In the genomic region with DNA sequence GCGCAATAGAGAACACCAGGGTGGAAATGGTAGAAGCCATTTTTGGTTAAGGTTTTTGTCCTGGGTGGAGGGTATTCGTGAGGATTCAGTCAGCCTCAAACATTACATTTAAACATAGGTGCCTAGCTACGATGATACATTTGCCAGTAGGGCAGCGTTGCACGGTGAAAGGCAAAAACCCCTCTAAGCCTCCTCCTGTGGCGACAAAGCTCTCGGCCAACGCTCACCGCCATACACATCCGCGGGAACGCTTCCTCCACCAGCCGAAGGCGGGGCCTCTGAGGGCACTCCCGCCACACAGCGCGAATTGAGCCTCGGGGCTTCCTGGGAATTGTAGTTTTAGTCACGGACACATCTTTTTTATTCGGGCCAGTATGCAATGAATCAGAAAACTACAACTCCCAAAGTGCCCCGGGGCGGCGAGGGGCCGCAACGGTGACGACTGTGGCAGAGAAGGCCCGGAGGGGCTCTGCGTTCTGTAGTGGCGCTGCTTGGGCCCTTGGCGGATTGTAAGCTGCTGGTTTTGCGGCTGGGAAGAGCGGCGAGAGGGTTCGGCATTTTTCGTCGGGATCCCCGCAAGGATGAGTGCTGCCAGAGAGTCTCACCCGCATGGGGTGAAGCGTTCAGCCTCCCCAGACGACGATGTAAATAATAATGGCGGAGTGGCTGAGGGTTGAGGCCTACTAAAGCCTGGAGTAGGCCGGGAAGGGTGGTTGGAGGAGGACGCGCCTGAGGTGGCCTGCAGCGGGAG, we compare ENCODE assay signal across 1 cellular context.
TF ChIP-seq lines count a peak whose summit lies in the region.

A gene (plus strand): TSS at position 450 of the 751 bp plus-strand sequence. CDS start 132 bp downstream, at position 582.

TF ChIP-seq in HepG2, 621 proteins besides CTCF, POLR2A, EP300 and RAD21 (continued from another document and continues in another):
- TF ChIP-seq, protein P1, sequence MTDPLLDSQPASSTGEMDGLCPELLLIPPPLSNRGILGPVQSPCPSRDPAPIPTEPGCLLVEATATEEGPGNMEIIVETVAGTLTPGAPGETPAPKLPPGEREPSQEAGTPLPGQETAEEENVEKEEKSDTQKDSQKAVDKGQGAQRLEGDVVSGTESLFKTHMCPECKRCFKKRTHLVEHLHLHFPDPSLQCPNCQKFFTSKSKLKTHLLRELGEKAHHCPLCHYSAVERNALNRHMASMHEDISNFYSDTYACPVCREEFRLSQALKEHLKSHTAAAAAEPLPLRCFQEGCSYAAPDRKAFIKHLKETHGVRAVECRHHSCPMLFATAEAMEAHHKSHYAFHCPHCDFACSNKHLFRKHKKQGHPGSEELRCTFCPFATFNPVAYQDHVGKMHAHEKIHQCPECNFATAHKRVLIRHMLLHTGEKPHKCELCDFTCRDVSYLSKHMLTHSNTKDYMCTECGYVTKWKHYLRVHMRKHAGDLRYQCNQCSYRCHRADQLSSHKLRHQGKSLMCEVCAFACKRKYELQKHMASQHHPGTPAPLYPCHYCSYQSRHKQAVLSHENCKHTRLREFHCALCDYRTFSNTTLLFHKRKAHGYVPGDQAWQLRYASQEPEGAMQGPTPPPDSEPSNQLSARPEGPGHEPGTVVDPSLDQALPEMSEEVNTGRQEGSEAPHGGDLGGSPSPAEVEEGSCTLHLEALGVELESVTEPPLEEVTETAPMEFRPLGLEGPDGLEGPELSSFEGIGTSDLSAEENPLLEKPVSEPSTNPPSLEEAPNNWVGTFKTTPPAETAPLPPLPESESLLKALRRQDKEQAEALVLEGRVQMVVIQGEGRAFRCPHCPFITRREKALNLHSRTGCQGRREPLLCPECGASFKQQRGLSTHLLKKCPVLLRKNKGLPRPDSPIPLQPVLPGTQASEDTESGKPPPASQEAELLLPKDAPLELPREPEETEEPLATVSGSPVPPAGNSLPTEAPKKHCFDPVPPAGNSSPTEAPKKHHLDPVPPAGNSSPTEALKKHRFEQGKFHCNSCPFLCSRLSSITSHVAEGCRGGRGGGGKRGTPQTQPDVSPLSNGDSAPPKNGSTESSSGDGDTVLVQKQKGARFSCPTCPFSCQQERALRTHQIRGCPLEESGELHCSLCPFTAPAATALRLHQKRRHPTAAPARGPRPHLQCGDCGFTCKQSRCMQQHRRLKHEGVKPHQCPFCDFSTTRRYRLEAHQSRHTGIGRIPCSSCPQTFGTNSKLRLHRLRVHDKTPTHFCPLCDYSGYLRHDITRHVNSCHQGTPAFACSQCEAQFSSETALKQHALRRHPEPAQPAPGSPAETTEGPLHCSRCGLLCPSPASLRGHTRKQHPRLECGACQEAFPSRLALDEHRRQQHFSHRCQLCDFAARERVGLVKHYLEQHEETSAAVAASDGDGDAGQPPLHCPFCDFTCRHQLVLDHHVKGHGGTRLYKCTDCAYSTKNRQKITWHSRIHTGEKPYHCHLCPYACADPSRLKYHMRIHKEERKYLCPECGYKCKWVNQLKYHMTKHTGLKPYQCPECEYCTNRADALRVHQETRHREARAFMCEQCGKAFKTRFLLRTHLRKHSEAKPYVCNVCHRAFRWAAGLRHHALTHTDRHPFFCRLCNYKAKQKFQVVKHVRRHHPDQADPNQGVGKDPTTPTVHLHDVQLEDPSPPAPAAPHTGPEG (CRISPR knock-in tag; IDR thresholded peaks at IDR 0.05) = 0 out of 2 replicates have a peak, but pooled peaks have one; percentile 38
- TF ChIP-seq ATF1 (CRISPR knock-in tag; IDR thresholded peaks at IDR 0.05) = peak; percentile 95
- peak; percentile 58; the same call in 1 of the 2 replicates for TF ChIP-seq CHCHD3 (CRISPR knock-in tag; IDR thresholded peaks at IDR 0.05)
- peak; percentile 55 for TF ChIP-seq KLF15 (CRISPR knock-in tag; IDR thresholded peaks at IDR 0.05; ENCODE audit: borderline replicate concordance)
- TF ChIP-seq ZFP36L1 (CRISPR knock-in tag; IDR thresholded peaks at IDR 0.05) = no peak; the same call in 1 of the 2 replicates
- TF ChIP-seq IRF2 (CRISPR knock-in tag; IDR thresholded peaks at IDR 0.05) = peak; percentile 48
- peak; percentile 83 for TF ChIP-seq SAP130 (CRISPR knock-in tag; IDR thresholded peaks at IDR 0.05; ENCODE audit: low read depth)
- TF ChIP-seq, protein P2, sequence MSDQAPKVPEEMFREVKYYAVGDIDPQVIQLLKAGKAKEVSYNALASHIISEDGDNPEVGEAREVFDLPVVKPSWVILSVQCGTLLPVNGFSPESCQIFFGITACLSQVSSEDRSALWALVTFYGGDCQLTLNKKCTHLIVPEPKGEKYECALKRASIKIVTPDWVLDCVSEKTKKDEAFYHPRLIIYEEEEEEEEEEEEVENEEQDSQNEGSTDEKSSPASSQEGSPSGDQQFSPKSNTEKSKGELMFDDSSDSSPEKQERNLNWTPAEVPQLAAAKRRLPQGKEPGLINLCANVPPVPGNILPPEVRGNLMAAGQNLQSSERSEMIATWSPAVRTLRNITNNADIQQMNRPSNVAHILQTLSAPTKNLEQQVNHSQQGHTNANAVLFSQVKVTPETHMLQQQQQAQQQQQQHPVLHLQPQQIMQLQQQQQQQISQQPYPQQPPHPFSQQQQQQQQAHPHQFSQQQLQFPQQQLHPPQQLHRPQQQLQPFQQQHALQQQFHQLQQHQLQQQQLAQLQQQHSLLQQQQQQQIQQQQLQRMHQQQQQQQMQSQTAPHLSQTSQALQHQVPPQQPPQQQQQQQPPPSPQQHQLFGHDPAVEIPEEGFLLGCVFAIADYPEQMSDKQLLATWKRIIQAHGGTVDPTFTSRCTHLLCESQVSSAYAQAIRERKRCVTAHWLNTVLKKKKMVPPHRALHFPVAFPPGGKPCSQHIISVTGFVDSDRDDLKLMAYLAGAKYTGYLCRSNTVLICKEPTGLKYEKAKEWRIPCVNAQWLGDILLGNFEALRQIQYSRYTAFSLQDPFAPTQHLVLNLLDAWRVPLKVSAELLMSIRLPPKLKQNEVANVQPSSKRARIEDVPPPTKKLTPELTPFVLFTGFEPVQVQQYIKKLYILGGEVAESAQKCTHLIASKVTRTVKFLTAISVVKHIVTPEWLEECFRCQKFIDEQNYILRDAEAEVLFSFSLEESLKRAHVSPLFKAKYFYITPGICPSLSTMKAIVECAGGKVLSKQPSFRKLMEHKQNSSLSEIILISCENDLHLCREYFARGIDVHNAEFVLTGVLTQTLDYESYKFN (CRISPR knock-in tag; conservative IDR thresholded peaks at IDR 0.05) = peak; percentile 34; the same call in 1 of the 2 replicates
- TF ChIP-seq, protein P3, sequence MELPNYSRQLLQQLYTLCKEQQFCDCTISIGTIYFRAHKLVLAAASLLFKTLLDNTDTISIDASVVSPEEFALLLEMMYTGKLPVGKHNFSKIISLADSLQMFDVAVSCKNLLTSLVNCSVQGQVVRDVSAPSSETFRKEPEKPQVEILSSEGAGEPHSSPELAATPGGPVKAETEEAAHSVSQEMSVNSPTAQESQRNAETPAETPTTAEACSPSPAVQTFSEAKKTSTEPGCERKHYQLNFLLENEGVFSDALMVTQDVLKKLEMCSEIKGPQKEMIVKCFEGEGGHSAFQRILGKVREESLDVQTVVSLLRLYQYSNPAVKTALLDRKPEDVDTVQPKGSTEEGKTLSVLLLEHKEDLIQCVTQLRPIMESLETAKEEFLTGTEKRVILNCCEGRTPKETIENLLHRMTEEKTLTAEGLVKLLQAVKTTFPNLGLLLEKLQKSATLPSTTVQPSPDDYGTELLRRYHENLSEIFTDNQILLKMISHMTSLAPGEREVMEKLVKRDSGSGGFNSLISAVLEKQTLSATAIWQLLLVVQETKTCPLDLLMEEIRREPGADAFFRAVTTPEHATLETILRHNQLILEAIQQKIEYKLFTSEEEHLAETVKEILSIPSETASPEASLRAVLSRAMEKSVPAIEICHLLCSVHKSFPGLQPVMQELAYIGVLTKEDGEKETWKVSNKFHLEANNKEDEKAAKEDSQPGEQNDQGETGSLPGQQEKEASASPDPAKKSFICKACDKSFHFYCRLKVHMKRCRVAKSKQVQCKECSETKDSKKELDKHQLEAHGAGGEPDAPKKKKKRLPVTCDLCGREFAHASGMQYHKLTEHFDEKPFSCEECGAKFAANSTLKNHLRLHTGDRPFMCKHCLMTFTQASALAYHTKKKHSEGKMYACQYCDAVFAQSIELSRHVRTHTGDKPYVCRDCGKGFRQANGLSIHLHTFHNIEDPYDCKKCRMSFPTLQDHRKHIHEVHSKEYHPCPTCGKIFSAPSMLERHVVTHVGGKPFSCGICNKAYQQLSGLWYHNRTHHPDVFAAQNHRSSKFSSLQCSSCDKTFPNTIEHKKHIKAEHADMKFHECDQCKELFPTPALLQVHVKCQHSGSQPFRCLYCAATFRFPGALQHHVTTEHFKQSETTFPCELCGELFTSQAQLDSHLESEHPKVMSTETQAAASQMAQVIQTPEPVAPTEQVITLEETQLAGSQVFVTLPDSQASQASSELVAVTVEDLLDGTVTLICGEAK (IDR thresholded peaks at IDR 0.05) = no peak
- TF ChIP-seq, protein P3 (CRISPR knock-in tag; IDR thresholded peaks at IDR 0.05) = peak; percentile 82
- TF ChIP-seq ZNF556 (CRISPR knock-in tag; IDR thresholded peaks at IDR 0.05; ENCODE audit: borderline replicate concordance) = peak; percentile 85; the same call in 1 of the 2 replicates
- peak; percentile 75; the same call in 1 of the 2 replicates for TF ChIP-seq ZNF567 (CRISPR knock-in tag; IDR thresholded peaks at IDR 0.05; ENCODE audit: borderline replicate concordance)
- TF ChIP-seq EED (CRISPR knock-in tag; IDR thresholded peaks at IDR 0.05) = 0 out of 2 replicates have a peak, but pooled peaks have one; percentile 7
- TF ChIP-seq ZFAT (CRISPR knock-in tag; conservative IDR thresholded peaks at IDR 0.05) = 0 out of 2 replicates have a peak, but pooled peaks have one; percentile 52
- TF ChIP-seq MATR3 (CRISPR knock-in tag; IDR thresholded peaks at IDR 0.05) = no peak
- TF ChIP-seq, protein P4, sequence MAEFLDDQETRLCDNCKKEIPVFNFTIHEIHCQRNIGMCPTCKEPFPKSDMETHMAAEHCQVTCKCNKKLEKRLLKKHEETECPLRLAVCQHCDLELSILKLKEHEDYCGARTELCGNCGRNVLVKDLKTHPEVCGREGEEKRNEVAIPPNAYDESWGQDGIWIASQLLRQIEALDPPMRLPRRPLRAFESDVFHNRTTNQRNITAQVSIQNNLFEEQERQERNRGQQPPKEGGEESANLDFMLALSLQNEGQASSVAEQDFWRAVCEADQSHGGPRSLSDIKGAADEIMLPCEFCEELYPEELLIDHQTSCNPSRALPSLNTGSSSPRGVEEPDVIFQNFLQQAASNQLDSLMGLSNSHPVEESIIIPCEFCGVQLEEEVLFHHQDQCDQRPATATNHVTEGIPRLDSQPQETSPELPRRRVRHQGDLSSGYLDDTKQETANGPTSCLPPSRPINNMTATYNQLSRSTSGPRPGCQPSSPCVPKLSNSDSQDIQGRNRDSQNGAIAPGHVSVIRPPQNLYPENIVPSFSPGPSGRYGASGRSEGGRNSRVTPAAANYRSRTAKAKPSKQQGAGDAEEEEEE (CRISPR knock-in tag; IDR thresholded peaks at IDR 0.05; ENCODE audit: borderline replicate concordance) = no peak
- peak; percentile 4 for TF ChIP-seq PHF5A (CRISPR knock-in tag; IDR thresholded peaks at IDR 0.05; ENCODE audit: low read depth, unreplicated experiment)
- 0 out of 2 replicates have a peak, but pooled peaks have one; percentile 85 for TF ChIP-seq EEA1 (CRISPR knock-in tag; IDR thresholded peaks at IDR 0.05; ENCODE audit: borderline replicate concordance)
- TF ChIP-seq PAX8 (CRISPR knock-in tag; IDR thresholded peaks at IDR 0.05; ENCODE audit: borderline replicate concordance) = peak; percentile 55; the same call in 1 of the 2 replicates
- peak; percentile 58; the same call in 1 of the 2 replicates for TF ChIP-seq FOXA3 (CRISPR knock-in tag; IDR thresholded peaks at IDR 0.05)
- TF ChIP-seq, protein P5, sequence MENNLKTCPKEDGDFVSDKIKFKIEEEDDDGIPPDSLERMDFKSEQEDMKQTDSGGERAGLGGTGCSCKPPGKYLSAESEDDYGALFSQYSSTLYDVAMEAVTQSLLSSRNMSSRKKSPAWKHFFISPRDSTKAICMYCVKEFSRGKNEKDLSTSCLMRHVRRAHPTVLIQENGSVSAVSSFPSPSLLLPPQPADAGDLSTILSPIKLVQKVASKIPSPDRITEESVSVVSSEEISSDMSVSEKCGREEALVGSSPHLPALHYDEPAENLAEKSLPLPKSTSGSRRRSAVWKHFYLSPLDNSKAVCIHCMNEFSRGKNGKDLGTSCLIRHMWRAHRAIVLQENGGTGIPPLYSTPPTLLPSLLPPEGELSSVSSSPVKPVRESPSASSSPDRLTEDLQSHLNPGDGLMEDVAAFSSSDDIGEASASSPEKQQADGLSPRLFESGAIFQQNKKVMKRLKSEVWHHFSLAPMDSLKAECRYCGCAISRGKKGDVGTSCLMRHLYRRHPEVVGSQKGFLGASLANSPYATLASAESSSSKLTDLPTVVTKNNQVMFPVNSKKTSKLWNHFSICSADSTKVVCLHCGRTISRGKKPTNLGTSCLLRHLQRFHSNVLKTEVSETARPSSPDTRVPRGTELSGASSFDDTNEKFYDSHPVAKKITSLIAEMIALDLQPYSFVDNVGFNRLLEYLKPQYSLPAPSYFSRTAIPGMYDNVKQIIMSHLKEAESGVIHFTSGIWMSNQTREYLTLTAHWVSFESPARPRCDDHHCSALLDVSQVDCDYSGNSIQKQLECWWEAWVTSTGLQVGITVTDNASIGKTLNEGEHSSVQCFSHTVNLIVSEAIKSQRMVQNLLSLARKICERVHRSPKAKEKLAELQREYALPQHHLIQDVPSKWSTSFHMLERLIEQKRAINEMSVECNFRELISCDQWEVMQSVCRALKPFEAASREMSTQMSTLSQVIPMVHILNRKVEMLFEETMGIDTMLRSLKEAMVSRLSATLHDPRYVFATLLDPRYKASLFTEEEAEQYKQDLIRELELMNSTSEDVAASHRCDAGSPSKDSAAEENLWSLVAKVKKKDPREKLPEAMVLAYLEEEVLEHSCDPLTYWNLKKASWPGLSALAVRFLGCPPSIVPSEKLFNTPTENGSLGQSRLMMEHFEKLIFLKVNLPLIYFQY (CRISPR knock-in tag; IDR thresholded peaks at IDR 0.05; ENCODE audit: borderline replicate concordance) = no peak
- peak; percentile 82 for TF ChIP-seq ZNF232 (CRISPR knock-in tag; IDR thresholded peaks at IDR 0.05; ENCODE audit: borderline replicate concordance)
- TF ChIP-seq ZNF670 (CRISPR knock-in tag; IDR thresholded peaks at IDR 0.05; ENCODE audit: borderline replicate concordance) = 0 out of 2 replicates have a peak, but pooled peaks have one; percentile 35
- TF ChIP-seq ZFP37 (CRISPR knock-in tag; IDR thresholded peaks at IDR 0.05; ENCODE audit: borderline replicate concordance) = no peak
